Comparison of ENCODE assay signal across 24 cellular contexts in genomic region chr5:73751254-73751914, GRCh38.
A peak's percentile ranks its signal among the peaks of the same experiment; 100 is the strongest.
DNase-seq lines count a peak whose midpoint lies in the region; ATAC-seq and TF ChIP-seq lines count a peak whose summit lies in the region.
"Had no signal": no experiment of that assay in that cellular context is flagged by ENCODE, and none has a peak within 500 bp of the region (broad histone marks: within the 10 kb centered on the region; RNA-seq: fewer than 3 reads in every experiment).

No MANE protein-coding gene starts in this region.

- no peak for TF ChIP-seq POLR2A in thyroid gland (IDR thresholded peaks at IDR 0.05)

- intact Hi-C loops in thyroid gland (cut with DNase I), result no loop called here

- H3K79me2 ChIP-seq in OCI-LY3 (ENCODE audit: low read length), result no peaks in the 10 kb centered on the region

- no peaks in the 10 kb centered on the region for H3K9me3 Mint-ChIP-seq in activated naive CD4-positive, alpha-beta T cell treated with anti-CD3 and anti-CD28 coated beads, Interleukin-2, amount 10 ng/mL, durations not matched to agents 7 days and 5 days
- H3K9me3 Mint-ChIP-seq in activated naive CD4-positive, alpha-beta T cell treated with anti-CD3 and anti-CD28 coated beads, Interleukin-2, amount 50 U/mL, for 72 hours, result peaks cover 0 to 4% of the 10 kb centered on the region in 2 donors
- H3K9me3 Mint-ChIP-seq: activated CD4-positive, alpha-beta T cell treated with anti-CD3 and anti-CD28 coated beads, Interleukin-2, amount 10 ng/mL, durations not matched to agents 24 days and 14 days had no signal

- no peaks in the 10 kb centered on the region; the same call in 1 of the 2 replicates for H3K4me1 ChIP-seq in OCI-LY3 (ENCODE audit: low read length)
- peaks cover 40 to 41% of the 10 kb centered on the region in 2 donors for H3K4me1 ChIP-seq in thyroid gland

- CTCF ChIA-PET in activated naive CD4-positive, alpha-beta T cell treated with anti-CD3 and anti-CD28 coated beads, Interleukin-2, amount 10 ng/mL, durations not matched to agents 7 days and 5 days (lab: Charles Lee), result interaction anchor here (1.8 kb wide), 1 partner anchor 161 kb away, joined by 4 read pairs; no protein-coding TSS in a partner anchor

- H3K4me3 ChIP-seq in OCI-LY3 (ENCODE audit: low read length) (no peak overlapping the region), thyroid gland (replicated peaks in 1 of 3) (no peak overlapping the region)
- H3K4me3 ChIP-seq: gastrocnemius medialis, skin epidermis, stomach, upper lobe of left lung had no signal

- no peak overlapping the region for H2AFZ ChIP-seq in OCI-LY3 (ENCODE audit: low read depth, low read length)

- H3K9ac ChIP-seq in OCI-LY3 (ENCODE audit: low read length), result no peak overlapping the region

- peaks cover 3% of the 10 kb centered on the region for H3K4me1 Mint-ChIP-seq in activated naive CD4-positive, alpha-beta T cell treated with anti-CD3 and anti-CD28 coated beads, Interleukin-2, amount 10 ng/mL, durations not matched to agents 7 days and 5 days
- H3K4me1 Mint-ChIP-seq: activated CD4-positive, alpha-beta T cell treated with anti-CD3 and anti-CD28 coated beads, Interleukin-2, amount 10 ng/mL, durations not matched to agents 24 days and 14 days had no signal

- 88 to 89% methylated on average over 7 of the region's 7 CpGs for WGBS in thyroid gland, 2 donors

- H3K9me3 ChIP-seq in OCI-LY3 (ENCODE audit: insufficient read depth, low read length) (no peaks in the 10 kb centered on the region), thyroid gland (no peaks in the 10 kb centered on the region)
- H3K9me3 ChIP-seq: gastrocnemius medialis, stomach, upper lobe of left lung had no signal

- peak overlapping the region; percentile 3 for H3K4me3 Mint-ChIP-seq in activated naive CD4-positive, alpha-beta T cell treated with anti-CD3 and anti-CD28 coated beads, Interleukin-2, amount 10 ng/mL, durations not matched to agents 7 days and 5 days
- H3K4me3 Mint-ChIP-seq: activated CD4-positive, alpha-beta T cell treated with anti-CD3 and anti-CD28 coated beads, Interleukin-2, amount 10 ng/mL, durations not matched to agents 24 days and 14 days had no signal

- H3K27ac ChIP-seq in OCI-LY3 (ENCODE audit: low read length) (no peak overlapping the region), thyroid gland (peak overlapping the region in 2 of 3 donors; percentile 86 to 93)
- H3K27ac ChIP-seq: gastrocnemius medialis, HL-60, skin epidermis, upper lobe of left lung had no signal

- no peak for ATAC-seq in activated naive CD4-positive, alpha-beta T cell treated with anti-CD3 and anti-CD28 coated beads, Interleukin-2, amount 50 U/mL, for 72 hours
- peak; percentile 74 for ATAC-seq in HG02678 (IDR thresholded peaks at IDR 0.05; ENCODE audit: unreplicated experiment)
- no peak for ATAC-seq in HG03280 (IDR thresholded peaks at IDR 0.05; ENCODE audit: unreplicated experiment)
- ATAC-seq: esophagus mucosa, gastrocnemius medialis had no signal

- H3K27ac Mint-ChIP-seq in activated naive CD4-positive, alpha-beta T cell treated with anti-CD3 and anti-CD28 coated beads, Interleukin-2, amount 10 ng/mL, durations not matched to agents 7 days and 5 days, result no peak overlapping the region
- no peak overlapping the region for H3K27ac Mint-ChIP-seq in activated naive CD4-positive, alpha-beta T cell treated with anti-CD3 and anti-CD28 coated beads, Interleukin-2, amount 50 U/mL, for 72 hours
- H3K27ac Mint-ChIP-seq: activated CD4-positive, alpha-beta T cell treated with anti-CD3 and anti-CD28 coated beads, Interleukin-2, amount 10 ng/mL, durations not matched to agents 24 days and 14 days had no signal

- H3K36me3 ChIP-seq in OCI-LY3 (replicated peaks; ENCODE audit: low read depth, low read length) (no peaks in the 10 kb centered on the region), thyroid gland (no peaks in the 10 kb centered on the region)
- H3K36me3 ChIP-seq: gastrocnemius medialis, upper lobe of left lung had no signal

- H3K27me3 Mint-ChIP-seq in activated naive CD4-positive, alpha-beta T cell treated with anti-CD3 and anti-CD28 coated beads, Interleukin-2, amount 10 ng/mL, durations not matched to agents 7 days and 5 days, result peaks cover 42% of the 10 kb centered on the region

- no peaks in the 10 kb centered on the region for H3K36me3 Mint-ChIP-seq in activated naive CD4-positive, alpha-beta T cell treated with anti-CD3 and anti-CD28 coated beads, Interleukin-2, amount 10 ng/mL, durations not matched to agents 7 days and 5 days
- H3K36me3 Mint-ChIP-seq in activated naive CD4-positive, alpha-beta T cell treated with anti-CD3 and anti-CD28 coated beads, Interleukin-2, amount 50 U/mL, for 72 hours, result no peaks in the 10 kb centered on the region

- H4K20me1 ChIP-seq in OCI-LY3 (ENCODE audit: insufficient read depth, low read length), result no peaks in the 10 kb centered on the region

- no peak for DNase-seq in activated naive CD4-positive, alpha-beta T cell treated with anti-CD3 and anti-CD28 coated beads, Interleukin-2, amount 10 ng/mL, durations not matched to agents 7 days and 5 days
- DNase-seq in activated naive CD4-positive, alpha-beta T cell treated with anti-CD3 and anti-CD28 coated beads, Interleukin-2, amount 50 U/mL, for 72 hours (ENCODE audit: low spot score in 2 of 2), result no peak
- DNase-seq in thyroid gland (no peak), Ammon's horn (ENCODE audit: low spot score) (no peak), DMS53 (lab: John Stamatoyannopoulos, UW) (no peak)
- DNase-seq: activated CD4-positive, alpha-beta T cell treated with anti-CD3 and anti-CD28 coated beads, Interleukin-2, amount 10 ng/mL, durations not matched to agents 24 days and 14 days; activated naive CD4-positive, alpha-beta T cell; activated T-cell treated with anti-CD3 and anti-CD28 coated beads, Interleukin-2, amount 50 U/mL, for 1 hour; aorta; effector CD4-positive, alpha-beta T cell; gastrocnemius medialis; kidney glomerular epithelial cell; midbrain; NCI-H1092; NCI-H510A; stimulated activated CD4-positive, alpha-beta T cell treated with anti-CD3 and anti-CD28 coated beads, Interleukin-2, amount 100 ng/mL, for 48 hours; stomach; upper lobe of left lung had no signal

- H3K4me2 ChIP-seq in OCI-LY3 (ENCODE audit: low read length), result peak overlapping the region; percentile 5; the same call in 1 of the 2 replicates

- TF ChIP-seq CTCF in OCI-LY3 (IDR thresholded peaks at IDR 0.05; ENCODE audit: low read depth, low read length) (no peak), thyroid gland (IDR thresholded peaks at IDR 0.05) (no peak)

- H3K27me3 ChIP-seq in OCI-LY3 (ENCODE audit: low read depth, low read length) (0 out of 2 replicates have a peak, but pooled peaks cover 5% of the 10 kb centered on the region), thyroid gland (no peaks in the 10 kb centered on the region)
- H3K27me3 ChIP-seq: gastrocnemius medialis, stomach, upper lobe of left lung had no signal
